22 cellular contexts compared by ENCODE assay signal in the genomic region with DNA sequence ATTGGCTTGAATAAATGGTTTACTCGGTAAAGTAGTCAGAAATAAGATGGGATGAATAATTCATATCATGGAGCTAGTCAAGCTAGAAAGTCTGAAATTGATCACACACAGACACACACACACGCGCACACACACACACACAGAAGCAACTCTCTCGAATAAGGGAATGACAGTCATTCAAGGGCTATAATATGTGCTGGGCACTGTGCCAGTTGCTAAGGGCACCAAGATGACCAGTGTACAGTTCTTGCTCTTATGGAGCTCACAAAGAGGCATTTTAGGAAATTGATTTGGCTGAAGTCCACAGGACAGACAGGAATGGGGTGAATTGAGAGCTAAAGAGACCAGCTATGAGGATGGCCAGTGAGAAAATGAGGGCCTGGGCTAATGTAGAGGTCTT. TPM values are rescaled to one million over a fixed set of nuclear protein-coding genes. Genes with fewer than 3 reads are reported as not detected.
DNase-seq lines count a peak whose midpoint lies in the region; ATAC-seq, FAIRE-seq and TF ChIP-seq lines count a peak whose summit lies in the region.
"Had no signal": no experiment of that assay in that cellular context is flagged by ENCODE, and none has a peak within 500 bp of the region (broad histone marks: within the 10 kb centered on the region; RNA-seq: fewer than 3 reads in every experiment).

No MANE protein-coding gene starts in this region.

- peak; percentile 9 for DNase-seq in COLO668 (lab: John Stamatoyannopoulos, UW; ENCODE audit: unreplicated experiment)
- peak; percentile 1 for DNase-seq in NCI-H2029 treated with DMSO at 0.1 percent for 48 hours (lab: John Stamatoyannopoulos, UW)
- DNase-seq in cardiac fibroblast (ENCODE audit: low read depth in 2 of 2), result peak; percentile 9 to 18
- peak; percentile 7 for DNase-seq in mesenchymal stem cell
- no peak for DNase-seq in activated CD4-positive, alpha-beta T cell treated with anti-CD3 and anti-CD28 coated beads for 1 hour
- DNase-seq in ureter (ENCODE audit: low spot score), result no peak
- no peak for DNase-seq in D721Med (ENCODE audit: insufficient read length, low spot score)
- DNase-seq: activated CD4-positive, alpha-beta T cell treated with anti-CD3 and anti-CD28 coated beads for 36 hours; activated naive CD8-positive, alpha-beta T cell treated with anti-CD3 and anti-CD28 coated beads, Interleukin-2, amount 10 ng/mL, durations not matched to agents 7 days and 5 days; CD4-positive, CD25-positive, alpha-beta regulatory T cell; NCI-H1436; spleen; stimulated activated CD8-positive, alpha-beta memory T cell treated with anti-CD3 and anti-CD28 coated beads, Interleukin-4, amount 100 ng/mL, for 48 hours had no signal

- H3K4me1 ChIP-seq in mesenchymal stem cell (ENCODE audit: control insufficient read depth, insufficient read depth, low read depth, low read length), result peaks cover 2% of the 10 kb centered on the region
- H3K4me1 ChIP-seq: neural progenitor cell, prostate gland, spleen had no signal

- H3K4ac ChIP-seq in mesenchymal stem cell (ENCODE audit: low read depth in 1 of 2, low read length in 2 of 2), result no peak overlapping the region

- H3K79me1 ChIP-seq in mesenchymal stem cell (replicated peaks; ENCODE audit: low read length, poor library complexity, severe bottlenecking), result no peaks in the 10 kb centered on the region

- no peak for FAIRE-seq in D721Med (lab: Jason Lieb, UNC)
- FAIRE-seq: GM18507 had no signal

- WGBS in mesenchymal stem cell, result 92% methylated on average over 3 of the region's 4 CpGs

- H2BK15ac ChIP-seq in mesenchymal stem cell (ENCODE audit: low read depth, poor library complexity, severe bottlenecking), result no peak overlapping the region

- no peak overlapping the region for H2BK12ac ChIP-seq in mesenchymal stem cell (ENCODE audit: low read length in 2 of 2)

- no peak for ATAC-seq in HG03457 (IDR thresholded peaks at IDR 0.05; ENCODE audit: unreplicated experiment)
- ATAC-seq: activated CD4-positive, alpha-beta T cell treated with anti-CD3 and anti-CD28 coated beads for 36 hours; gastroesophageal sphincter had no signal

- H3K9ac ChIP-seq in mesenchymal stem cell (ENCODE audit: low read length), result no peak overlapping the region
- H3K9ac ChIP-seq: neural progenitor cell had no signal

- H3K9me3 ChIP-seq in mesenchymal stem cell (ENCODE audit: control insufficient read depth, low read length), result no peaks in the 10 kb centered on the region
- H3K9me3 ChIP-seq: gastroesophageal sphincter, prostate gland, spleen had no signal

- no peak overlapping the region for H2BK120ac ChIP-seq in mesenchymal stem cell (ENCODE audit: low read depth, low read length)

- no peak overlapping the region for H3K18ac ChIP-seq in mesenchymal stem cell (ENCODE audit: low read depth in 1 of 2, low read length in 2 of 2)

- H4K8ac ChIP-seq in mesenchymal stem cell (ENCODE audit: low read length), result no peak overlapping the region

- no peak overlapping the region for H2AFZ ChIP-seq in mesenchymal stem cell (ENCODE audit: low read depth, low read length)
- H2AFZ ChIP-seq: neural progenitor cell had no signal

- no peaks in the 10 kb centered on the region for H3K27me3 ChIP-seq in mesenchymal stem cell (ENCODE audit: control insufficient read depth in 1 of 2, insufficient read depth in 1 of 2, low read length in 2 of 2)
- H3K27me3 ChIP-seq: gastroesophageal sphincter, neural progenitor cell had no signal

- H3K14ac ChIP-seq in mesenchymal stem cell (ENCODE audit: low read length in 2 of 2), result no peak overlapping the region

- TF ChIP-seq CTCF in cardiac fibroblast (IDR thresholded peaks at IDR 0.05; ENCODE audit: low read depth, low read length), result no peak
- no peak for TF ChIP-seq CTCF in D721Med (IDR thresholded peaks at IDR 0.05; ENCODE audit: insufficient read depth, missing control alignments)

- no peak overlapping the region for H2AK5ac ChIP-seq in mesenchymal stem cell (ENCODE audit: low read length, severe bottlenecking)

- no peak overlapping the region for H3K4me3 ChIP-seq in cardiac fibroblast (replicated peaks in 1 of 2; ENCODE audit: low read depth in 2 of 2, low read length in 2 of 2)
- no peak overlapping the region for H3K4me3 ChIP-seq in mesenchymal stem cell (ENCODE audit: insufficient read depth in 1 of 2, low read depth in 1 of 2, low read length in 2 of 2)
- H3K4me3 ChIP-seq: gastroesophageal sphincter, neural progenitor cell, prostate gland, spleen had no signal

- no peak overlapping the region for H2BK5ac ChIP-seq in mesenchymal stem cell (ENCODE audit: low read depth, low read length, poor library complexity, severe bottlenecking)

- H3K27ac ChIP-seq in mesenchymal stem cell (ENCODE audit: low read length, poor library complexity, severe bottlenecking), result no peak overlapping the region
- H3K27ac ChIP-seq: epithelial cell of prostate, gastroesophageal sphincter, neural progenitor cell, prostate gland, spleen had no signal

- no peak overlapping the region for H3K4me2 ChIP-seq in mesenchymal stem cell (ENCODE audit: low read length, poor library complexity, severe bottlenecking)
- H3K4me2 ChIP-seq: neural progenitor cell had no signal

- no peaks in the 10 kb centered on the region for H3K36me3 ChIP-seq in mesenchymal stem cell (ENCODE audit: control insufficient read depth in 1 of 2, insufficient read depth in 2 of 2, low read depth in 1 of 2, low read length in 2 of 2)
- H3K36me3 ChIP-seq: gastroesophageal sphincter, neural progenitor cell, prostate gland, spleen had no signal

- no peak overlapping the region for H3K23ac ChIP-seq in mesenchymal stem cell (ENCODE audit: low read length in 2 of 2)

- H4K91ac ChIP-seq in mesenchymal stem cell (ENCODE audit: low read length), result no peak overlapping the region

RNA-seq across cellular contexts. Expression of a gene that starts 34.2 kb away (rescaled TPM):
- polyA plus RNA-seq in mesenchymal stem cell (2013, experiment 1 of 2), result 21.3 TPM
- polyA plus RNA-seq in mesenchymal stem cell (2013, experiment 2 of 2), result 21.8 TPM
- 41.7 TPM for total RNA-seq in ureter
- total RNA-seq: activated CD4-positive, alpha-beta T cell treated with anti-CD3 and anti-CD28 coated beads for 36 hours; activated naive CD8-positive, alpha-beta T cell treated with anti-CD3 and anti-CD28 coated beads, Interleukin-2, amount 10 ng/mL, durations not matched to agents 7 days and 5 days; activated T-helper 1 cell treated with anti-CD3 and anti-CD28 coated beads, Interleukin-12 subunit alpha, Interleukin-12 subunit beta, Interleukin-2, Interleukin-4 antibody, amounts not matched to agents 30 ng/mL and 10 ng/mL and 1 ng/mL, durations not matched to agents 14 hours and 24 hours and 36 hours; CD4-positive, CD25-positive, alpha-beta regulatory T cell; mononuclear cell had no signal

RNA-seq across cellular contexts. Expression of a gene that starts 49.4 kb away (rescaled TPM):
- polyA plus RNA-seq in mesenchymal stem cell (2013, experiment 1 of 2), result 0.03 TPM
- polyA plus RNA-seq in mesenchymal stem cell (2013, experiment 2 of 2), result 0.04 TPM
- 25.0 TPM for total RNA-seq in ureter
- total RNA-seq: activated T-helper 1 cell treated with anti-CD3 and anti-CD28 coated beads, Interleukin-12 subunit alpha, Interleukin-12 subunit beta, Interleukin-2, Interleukin-4 antibody, amounts not matched to agents 30 ng/mL and 10 ng/mL and 1 ng/mL, durations not matched to agents 14 hours and 24 hours and 36 hours had no signal
- polyA plus RNA-seq: AG04450 had no signal

Comparison
In these comparisons a context has a peak if more than half of its experiments do, and no peak if none do; other contexts are left out.
1. DNase-seq: peak in COLO668 (single experiment), NCI-H2029 treated with DMSO at 0.1 percent for 48 hours (single experiment), cardiac fibroblast (2 of 2) and mesenchymal stem cell (single experiment); none in activated CD4-positive, alpha-beta T cell treated with anti-CD3 and anti-CD28 coated beads for 1 hour (single experiment), ureter (single experiment) and D721Med (single experiment).